Comparison of ENCODE assay signal across 8 cellular contexts in genomic region chr3:149536429-149536828, GRCh38.
DNase-seq lines count a peak whose midpoint lies in the region; ATAC-seq lines count a peak whose summit lies in the region.

No MANE protein-coding gene starts in this region.

- H3K4me3 ChIP-seq in muscle layer of colon (ENCODE audit: low read depth in 1 of 2, low read length in 2 of 2), result peak overlapping the region in 1 of 2 donors; percentile 5

- ATAC-seq in HG03520 (IDR thresholded peaks at IDR 0.05; ENCODE audit: unreplicated experiment) (no peak), HG03139 (IDR thresholded peaks at IDR 0.05; ENCODE audit: unreplicated experiment) (no peak)

- H3K27me3 ChIP-seq in muscle layer of colon (ENCODE audit: control insufficient read depth in 1 of 2, insufficient read depth in 2 of 2, low read length in 2 of 2), result no peaks in the 10 kb centered on the region

- peak overlapping the region; percentile 62 for H3K27ac ChIP-seq in muscle layer of colon (ENCODE audit: low read depth, low read length)

- peaks cover 5% of the 10 kb centered on the region for H3K36me3 ChIP-seq in muscle layer of colon (ENCODE audit: insufficient read depth, low read length)

- H3K9ac ChIP-seq in muscle layer of colon (ENCODE audit: low read length), result peak overlapping the region; percentile 2

- DNase-seq in A172 (ENCODE audit: low spot score) (peak; percentile 71), NCI-H774 (lab: John Stamatoyannopoulos, UW) (peak; percentile 55), fibroblast of gingiva (ENCODE audit: low read depth) (peak; percentile 48), LoVo (ENCODE audit: low spot score) (no peak), ACHN (no peak)

- peaks cover 73% of the 10 kb centered on the region for H3K4me1 ChIP-seq in muscle layer of colon (ENCODE audit: insufficient read depth, low read length)

- in situ Hi-C loops in ACHN (cut with HindIII; ENCODE audit: low pct_ligation_motif_present, low pct_unique_long_range_greater_than_20kb, low sequenced_read_pairs), result no loop called here

- no peaks in the 10 kb centered on the region for H3K9me3 ChIP-seq in muscle layer of colon (ENCODE audit: low read length)

Comparison
In these comparisons a context has a peak if more than half of its experiments do, and no peak if none do; other contexts are left out.
1. DNase-seq: peak in A172 (single experiment), NCI-H774 (single experiment) and fibroblast of gingiva (single experiment); none in LoVo (single experiment) and ACHN (single experiment).